15 cellular contexts compared by ENCODE assay signal in the genomic region with DNA sequence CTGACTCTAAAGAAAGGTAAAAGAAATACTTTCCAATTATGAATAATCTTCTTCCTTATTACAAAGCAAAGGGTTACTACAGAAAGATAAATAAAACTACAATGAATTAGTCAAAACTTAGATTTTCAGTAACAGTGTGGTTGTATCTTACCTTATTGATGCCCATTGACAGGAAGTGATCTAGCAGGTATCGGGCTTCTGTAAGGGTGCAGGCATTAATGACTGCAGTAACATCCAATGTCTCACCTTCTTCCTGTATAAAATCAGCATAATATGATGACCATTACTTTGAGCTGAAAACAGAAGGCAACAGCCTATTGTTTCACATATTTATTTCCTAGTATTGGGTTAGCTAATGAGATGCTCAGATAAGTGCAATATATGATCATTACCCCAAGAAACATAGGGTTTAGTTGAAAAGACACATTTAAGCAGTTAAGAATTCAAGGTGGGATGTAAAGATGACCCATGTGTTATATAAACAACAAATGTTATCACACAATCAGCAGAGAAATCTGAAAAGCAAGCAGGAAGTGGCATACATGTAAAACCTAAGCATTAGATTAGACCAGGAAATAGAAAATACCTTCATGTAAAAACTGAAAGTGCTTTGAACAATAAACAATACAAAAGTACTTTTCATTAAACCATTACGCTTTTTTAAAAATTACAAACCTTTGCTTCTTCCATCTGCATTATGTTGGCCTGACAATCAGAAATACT.
"Had no signal": no experiment of that assay in that cellular context is flagged by ENCODE, and none has a peak within 500 bp of the region (broad histone marks: within the 10 kb centered on the region; RNA-seq: fewer than 3 reads in every experiment).

No MANE protein-coding gene starts in this region.

- H3K27me3 ChIP-seq: cardiac muscle cell, sigmoid colon, testis had no signal

- H3K27ac Mint-ChIP-seq: stimulated activated naive CD8-positive, alpha-beta T cell treated with anti-CD3 and anti-CD28 coated beads, Interleukin-15, Interleukin-2, amounts not matched to agents 100 ng/mL and 50 ng/mL, for 24 hours had no signal

- H3K4me1 ChIP-seq: sigmoid colon had no signal

- H3K27ac ChIP-seq: cardiac muscle cell, coronary artery, sigmoid colon, testis had no signal

- FAIRE-seq: islet of Langerhans had no signal

- H3K4me3 Mint-ChIP-seq: stimulated activated naive CD8-positive, alpha-beta T cell treated with anti-CD3 and anti-CD28 coated beads, Interleukin-15, Interleukin-2, amounts not matched to agents 100 ng/mL and 50 ng/mL, for 24 hours had no signal

- H3K4me3 ChIP-seq: cardiac muscle cell, coronary artery, sigmoid colon, testis had no signal

- H3K27me3 Mint-ChIP-seq: stimulated activated naive CD8-positive, alpha-beta T cell treated with anti-CD3 and anti-CD28 coated beads, Interleukin-15, Interleukin-2, amounts not matched to agents 100 ng/mL and 50 ng/mL, for 24 hours had no signal

- H3K9me3 ChIP-seq: sigmoid colon, testis had no signal

- H3K9me3 Mint-ChIP-seq: stimulated activated naive CD8-positive, alpha-beta T cell treated with anti-CD3 and anti-CD28 coated beads, Interleukin-15, Interleukin-2, amounts not matched to agents 100 ng/mL and 50 ng/mL, for 24 hours had no signal

- DNase-seq: activated CD4-positive, alpha-beta T cell treated with anti-CD3 and anti-CD28 coated beads, Interleukin-2, amount 50 U/mL, for 1 hour; activated CD8-positive, alpha-beta memory T cell treated with anti-CD3 and anti-CD28 coated beads, Interleukin-2, amount 50 U/mL, for 48 hours; effector CD4-positive, alpha-beta T cell; foreskin melanocyte; head of caudate nucleus; mammary epithelial cell; SHP77; sigmoid colon; stimulated activated CD4-positive, alpha-beta T cell treated with anti-CD3 and anti-CD28 coated beads, Interleukin-2, amount 100 ng/mL, for 48 hours; T-helper 9 cell; testis had no signal
